24 cellular contexts compared by ENCODE assay signal in genomic region chr11:121936375-121936774, GRCh38.
DNase-seq lines count a peak whose midpoint lies in the region; ATAC-seq and TF ChIP-seq lines count a peak whose summit lies in the region.
"Had no signal": no experiment of that assay in that cellular context is flagged by ENCODE, and none has a peak within 500 bp of the region (broad histone marks: within the 10 kb centered on the region; RNA-seq: fewer than 3 reads in every experiment).

No MANE protein-coding gene starts in this region.

- peak overlapping the region; percentile 40 for H3K9ac ChIP-seq in GM23248

- H3K4me1 ChIP-seq in ACC112 (ENCODE audit: control insufficient read depth, insufficient read depth, low read length, unreplicated experiment), result peaks cover 47% of the 10 kb centered on the region
- H3K4me1 ChIP-seq in GM23248 (ENCODE audit: insufficient read depth), result peaks cover 41% of the 10 kb centered on the region
- H3K4me1 ChIP-seq in right cardiac atrium (ENCODE audit: control insufficient read depth, insufficient read depth, low read length), result no peaks in the 10 kb centered on the region
- H3K4me1 ChIP-seq: stomach had no signal

- peak overlapping the region; percentile 85 for H3K27ac ChIP-seq in ACC112 (ENCODE audit: low read depth, low read length)
- H3K27ac ChIP-seq in GM23248, result peak overlapping the region; percentile 82
- peak overlapping the region; percentile 50 for H3K27ac ChIP-seq in brain microvascular endothelial cell
- H3K27ac ChIP-seq in right cardiac atrium (ENCODE audit: low read length), result peak overlapping the region; percentile 61
- H3K27ac ChIP-seq: C4-2B, stomach, tibial nerve had no signal

- WGBS in GM23248 (ENCODE audit: low coverage in 1 of 2, low lambda C conversion rate in 2 of 2, missing lambda C conversion rate in 2 of 2), 2 experiments, result 0% methylated on average over 1 of the region's 1 CpG
- 33% methylated on average over 1 of the region's 1 CpG for WGBS in right cardiac atrium

- no peaks in the 10 kb centered on the region for H3K27me3 Mint-ChIP-seq in WTC11 (ENCODE audit: low read depth)

- no peaks in the 10 kb centered on the region for H3K36me3 Mint-ChIP-seq in WTC11
- H3K36me3 Mint-ChIP-seq: activated naive CD4-positive, alpha-beta T cell treated with anti-CD3 and anti-CD28 coated beads, Interleukin-2, amount 50 U/mL, for 24 hours; naive thymus-derived CD4-positive, alpha-beta T cell; T-cell had no signal

- H3K9me3 Mint-ChIP-seq in WTC11, result no peaks in the 10 kb centered on the region
- H3K9me3 Mint-ChIP-seq: activated naive CD4-positive, alpha-beta T cell treated with anti-CD3 and anti-CD28 coated beads, Interleukin-2, amount 50 U/mL, for 24 hours; naive thymus-derived CD4-positive, alpha-beta T cell; T-cell had no signal

- H3K27me3 ChIP-seq in ACC112 (ENCODE audit: insufficient read depth, low read length) (no peaks in the 10 kb centered on the region), GM23248 (replicated peaks; ENCODE audit: insufficient read depth) (no peaks in the 10 kb centered on the region), brain microvascular endothelial cell (replicated peaks) (no peaks in the 10 kb centered on the region), right cardiac atrium (ENCODE audit: control insufficient read depth, insufficient read depth) (no peaks in the 10 kb centered on the region)
- H3K27me3 ChIP-seq: stomach, tibial nerve had no signal

- H4K20me1 ChIP-seq in GM23248 (ENCODE audit: insufficient read depth), result no peaks in the 10 kb centered on the region

- CTCF ChIA-PET in WTC11 (lab: Charles Lee), result no interaction called here

- DNase-seq in GM23248 (peak; percentile 75), brain microvascular endothelial cell (no peak), right cardiac atrium (no peak), WTC11 (ENCODE audit: low spot score) (no peak), NCI-H1105 treated with DMSO at 0.1 percent for 48 hours (lab: John Stamatoyannopoulos, UW) (no peak)
- DNase-seq: activated CD4-positive, alpha-beta T cell treated with anti-CD3 and anti-CD28 coated beads for 36 hours; aorta; Calu3; erythroblast; KBM-7; MV-4-11; naive thymus-derived CD4-positive, alpha-beta T cell; NCI-H187 treated with DMSO at 0.1 percent for 48 hours; NCI-H774; retina; SIG-M5; stomach; T-cell had no signal

- H3K9me3 ChIP-seq in GM23248 (ENCODE audit: low read depth) (no peaks in the 10 kb centered on the region), right cardiac atrium (ENCODE audit: control insufficient read depth, low read length) (no peaks in the 10 kb centered on the region)
- H3K9me3 ChIP-seq: stomach, tibial nerve had no signal

- H3K4me2 ChIP-seq in GM23248 (ENCODE audit: unreplicated experiment), result peak overlapping the region; percentile 47

- peaks cover 59% of the 10 kb centered on the region for H3F3A ChIP-seq in GM23248 (ENCODE audit: insufficient read depth)

- H3K36me3 ChIP-seq in ACC112 (ENCODE audit: insufficient read depth, low read length) (no peaks in the 10 kb centered on the region), GM23248 (ENCODE audit: low read depth) (no peaks in the 10 kb centered on the region), brain microvascular endothelial cell (replicated peaks) (no peaks in the 10 kb centered on the region)
- H3K36me3 ChIP-seq: stomach, tibial nerve had no signal

- no peaks in the 10 kb centered on the region for H3K9me2 ChIP-seq in GM23248 (ENCODE audit: insufficient read depth)

- H2AFZ ChIP-seq in ACC112 (ENCODE audit: low read length, unreplicated experiment), result peak overlapping the region; percentile 5
- 0 out of 2 replicates have a peak overlapping the region, but pooled peaks have one; percentile 7 for H2AFZ ChIP-seq in GM23248

- no peak overlapping the region for H3K27ac Mint-ChIP-seq in WTC11
- H3K27ac Mint-ChIP-seq: activated CD4-positive, alpha-beta T cell treated with anti-CD3 and anti-CD28 coated beads for 36 hours; activated naive CD4-positive, alpha-beta T cell treated with anti-CD3 and anti-CD28 coated beads, Interleukin-2, amount 50 U/mL, for 24 hours; naive thymus-derived CD4-positive, alpha-beta T cell; T-cell had no signal

- in situ Hi-C loops in GM23248 (cut with MboI), result no loop called here
- in situ Hi-C loops in brain microvascular endothelial cell (cut with HindIII; ENCODE audit: low pct_ligation_motif_present, low sequenced_read_pairs), result no loop called here

- H3K4me1 Mint-ChIP-seq in WTC11, result peaks cover 22% of the 10 kb centered on the region
- H3K4me1 Mint-ChIP-seq: activated CD4-positive, alpha-beta T cell treated with anti-CD3 and anti-CD28 coated beads for 36 hours; activated naive CD4-positive, alpha-beta T cell treated with anti-CD3 and anti-CD28 coated beads, Interleukin-2, amount 50 U/mL, for 24 hours; naive thymus-derived CD4-positive, alpha-beta T cell; T-cell had no signal

- POLR2A ChIA-PET in WTC11 (lab: Charles Lee), result no interaction called here

- no peak for TF ChIP-seq CTCF in brain microvascular endothelial cell (IDR thresholded peaks at IDR 0.05; ENCODE audit: low read depth, low read length, missing control alignments)
- TF ChIP-seq CTCF in WTC11 (IDR thresholded peaks at IDR 0.05), result no peak

- H3K4me3 ChIP-seq in ACC112 (ENCODE audit: low read depth, low read length) (peak overlapping the region; percentile 27; the same call in 1 of the 2 replicates), GM23248 (no peak overlapping the region), brain microvascular endothelial cell (ENCODE audit: low read depth, low read length) (no peak overlapping the region), right cardiac atrium (ENCODE audit: low read length) (no peak overlapping the region)
- H3K4me3 ChIP-seq: stomach, tibial nerve had no signal

- H3K79me2 ChIP-seq in ACC112 (ENCODE audit: control insufficient read depth, insufficient read depth, low read length, unreplicated experiment) (no peaks in the 10 kb centered on the region), GM23248 (ENCODE audit: insufficient read depth) (no peaks in the 10 kb centered on the region)

- intact Hi-C loops in right cardiac atrium (cut with DNase I), result no loop called here

- peak; percentile 86 to 94 for ATAC-seq in right cardiac atrium
- ATAC-seq in GM18909 (IDR thresholded peaks at IDR 0.05; ENCODE audit: poor library complexity, unreplicated experiment), result no peak
- ATAC-seq in WTC11, result no peak
- ATAC-seq in HG03432 (IDR thresholded peaks at IDR 0.05; ENCODE audit: unreplicated experiment), result no peak
- ATAC-seq: activated CD4-positive, alpha-beta T cell treated with anti-CD3 and anti-CD28 coated beads for 36 hours; naive thymus-derived CD4-positive, alpha-beta T cell; T-cell had no signal

- H3K4me3 Mint-ChIP-seq in WTC11, result no peak overlapping the region
- H3K4me3 Mint-ChIP-seq: activated CD4-positive, alpha-beta T cell treated with anti-CD3 and anti-CD28 coated beads for 36 hours; activated naive CD4-positive, alpha-beta T cell treated with anti-CD3 and anti-CD28 coated beads, Interleukin-2, amount 50 U/mL, for 24 hours; naive thymus-derived CD4-positive, alpha-beta T cell; T-cell had no signal

TF ChIP-seq in WTC11, 78 proteins besides CTCF, POLR2A, EP300 and RAD21 (continues in another document):
- TF ChIP-seq ZNF396 (CRISPR knock-in tag; IDR thresholded peaks at IDR 0.05; ENCODE audit: borderline replicate concordance) (no peak), CDX4 (CRISPR knock-in tag; IDR thresholded peaks at IDR 0.05; ENCODE audit: borderline replicate concordance) (no peak), CBFB (CRISPR knock-in tag; IDR thresholded peaks at IDR 0.05; ENCODE audit: low read depth) (no peak), SMAD3 (CRISPR knock-in tag; IDR thresholded peaks at IDR 0.05; ENCODE audit: borderline replicate concordance) (no peak), ZNF232 (CRISPR knock-in tag; IDR thresholded peaks at IDR 0.05) (no peak), ERG (CRISPR knock-in tag; IDR thresholded peaks at IDR 0.05) (no peak), ESRRA (CRISPR knock-in tag; IDR thresholded peaks at IDR 0.05; ENCODE audit: borderline replicate concordance) (no peak), ZNF512 (CRISPR knock-in tag; IDR thresholded peaks at IDR 0.05; ENCODE audit: borderline replicate concordance) (no peak), TCF7 (CRISPR knock-in tag; IDR thresholded peaks at IDR 0.05; ENCODE audit: low read depth) (no peak), NFATC4 (CRISPR knock-in tag; IDR thresholded peaks at IDR 0.05) (no peak), HMGA2 (CRISPR knock-in tag; IDR thresholded peaks at IDR 0.05) (no peak), SOX15 (CRISPR knock-in tag; IDR thresholded peaks at IDR 0.05) (no peak)

Comparison
In these comparisons a context has a peak if more than half of its experiments do, and no peak if none do; other contexts are left out.
1. ATAC-seq: peak in right cardiac atrium (2 of 2); none in GM18909 (single experiment), WTC11 (single experiment) and HG03432 (single experiment).
2. Peak in every context shown above with its lines, with median percentiles within 50 percentile points of each other: H3K27ac ChIP-seq.